ENCODE assay signal across 21 cellular contexts in genomic region chr17:80726558-80727408, GRCh38.
DNase-seq lines count a peak whose midpoint lies in the region; ATAC-seq, FAIRE-seq and TF ChIP-seq lines count a peak whose summit lies in the region.
"Had no signal": no experiment of that assay in that cellular context is flagged by ENCODE, and none has a peak within 500 bp of the region (broad histone marks: within the 10 kb centered on the region; RNA-seq: fewer than 3 reads in every experiment).

No MANE protein-coding gene starts in this region.

- peaks cover 11% of the 10 kb centered on the region for H3K9me3 Mint-ChIP-seq in WTC11
- no peaks in the 10 kb centered on the region for H3K9me3 Mint-ChIP-seq in stimulated activated naive B cell treated with anti-CD40 and anti-IgM and Interleukin-4, amounts not matched to agents 10 μg/mL and 1 μg/mL and 100 μg/mL, for 72 hours
- H3K9me3 Mint-ChIP-seq: naive thymus-derived CD8-positive, alpha-beta T cell had no signal

- no peak overlapping the region for H3K9ac ChIP-seq in HepG2 (ENCODE audit: insufficient read depth, low read depth, low read length)
- H3K9ac ChIP-seq in liver (ENCODE audit: low read depth in 1 of 2, low read length in 2 of 2) = no peak overlapping the region

- H3K36me3 Mint-ChIP-seq in WTC11 = peaks cover 6% of the 10 kb centered on the region
- H3K36me3 Mint-ChIP-seq in stimulated activated naive B cell treated with anti-CD40 and anti-IgM and Interleukin-4, amounts not matched to agents 10 μg/mL and 1 μg/mL and 100 μg/mL, for 72 hours = peaks cover 13 to 32% of the 10 kb centered on the region in 2 donors

- 96% methylated on average over 42 of the region's 42 CpGs for WGBS in HepG2 (ENCODE audit: low lambda C conversion rate)
- WGBS in right lobe of liver (ENCODE audit: insufficient coverage, low coverage, low lambda C conversion rate, missing lambda C conversion rate) = 76% methylated on average over 31 of the region's 42 CpGs
- 88% methylated on average over 42 of the region's 42 CpGs for WGBS in liver

- in situ Hi-C loops in HepG2 (cut with HindIII; ENCODE audit: extremely low pct_ligation_motif_present, low pct_unique_long_range_greater_than_20kb) = no loop called here

- no peak for TF ChIP-seq RAD21 in HepG2 (CRISPR knock-in tag; IDR thresholded peaks at IDR 0.05)
- no peak for TF ChIP-seq RAD21 in liver (IDR thresholded peaks at IDR 0.05)

- H2AFZ ChIP-seq in HepG2 (ENCODE audit: low read length) = no peak overlapping the region

- no peak for TF ChIP-seq EP300 in HepG2 (IDR thresholded peaks at IDR 0.05; ENCODE audit: low read depth in 2 of 2, low read length in 2 of 2)
- no peak for TF ChIP-seq EP300 in HepG2 (CRISPR knock-in tag; IDR thresholded peaks at IDR 0.05; ENCODE audit: borderline replicate concordance)

- no peak overlapping the region for H3K27ac ChIP-seq in HepG2 (ENCODE audit: extremely low read length, insufficient read depth, low read length)
- H3K27ac ChIP-seq in right lobe of liver = peak overlapping the region in 1 of 3 donors; percentile 25
- peak overlapping the region; percentile 65 to 66 for H3K27ac ChIP-seq in liver (ENCODE audit: low read depth in 1 of 2, low read length in 2 of 2)
- no peak overlapping the region for H3K27ac ChIP-seq in right atrium auricular region
- H3K27ac ChIP-seq: C4-2B, suprapubic skin, vagina had no signal

- TF ChIP-seq POLR2A in HepG2 (IDR thresholded peaks at IDR 0.05; ENCODE audit: insufficient read depth in 1 of 2, low read depth in 2 of 2, low read length in 2 of 2) (no peak), right lobe of liver (IDR thresholded peaks at IDR 0.05) (no peak)

- BruUV-seq in HepG2 (replicated peaks; lab: Mats Ljungman, UMichigan) = no TSS peak

- H3K36me3 ChIP-seq in HepG2 (replicated peaks in 1 of 2; ENCODE audit: control insufficient read depth in 1 of 2, insufficient read depth in 2 of 2, low read length in 2 of 2) (peaks cover 9 to 23% of the 10 kb centered on the region in 2 experiments; a peak in 3 of 5 replicates), right lobe of liver (peaks cover 0 to 3% (median 0%) of the 10 kb centered on the region in 4 donors), liver (ENCODE audit: control insufficient read depth in 4 of 4, insufficient read depth in 3 of 4, low read depth in 1 of 4, low read length in 3 of 4) (peaks cover 0 to 2% (median 0%) of the 10 kb centered on the region in 4 donors), right atrium auricular region (peaks cover 8% of the 10 kb centered on the region)
- H3K36me3 ChIP-seq: brain microvascular endothelial cell, vagina had no signal

- H3K27ac Mint-ChIP-seq in WTC11 = peak overlapping the region; percentile 67
- peak overlapping the region; percentile 48 for H3K27ac Mint-ChIP-seq in stimulated activated naive B cell treated with anti-CD40 and anti-IgM and Interleukin-4, amounts not matched to agents 10 μg/mL and 1 μg/mL and 100 μg/mL, for 72 hours

- no peak for DNase-seq in HepG2 (ENCODE audit: low spot score)
- DNase-seq in right lobe of liver = no peak
- DNase-seq in WTC11 (ENCODE audit: low spot score) = no peak
- DNase-seq in stimulated activated naive B cell treated with anti-CD40 and anti-IgM and Interleukin-4, amounts not matched to agents 10 μg/mL and 1 μg/mL and 100 μg/mL, for 72 hours = peak; percentile 10
- no peak for DNase-seq in ureter (ENCODE audit: low spot score)
- DNase-seq in right atrium auricular region (ENCODE audit: low spot score) = no peak
- DNase-seq: activated CD4-positive, alpha-beta T cell treated with anti-CD3 and anti-CD28 coated beads for 4 hours; brain microvascular endothelial cell; endodermal cell; left cardiac atrium; naive thymus-derived CD8-positive, alpha-beta T cell; NCI-H1092 treated with DMSO at 0.1 percent for 48 hours; NCI-H2081; PC-3; T-helper 1 cell had no signal

- peaks cover 11% of the 10 kb centered on the region for H3K79me2 ChIP-seq in HepG2 (ENCODE audit: insufficient read depth, low read length)

- no peak overlapping the region for H3K4me3 Mint-ChIP-seq in WTC11
- H3K4me3 Mint-ChIP-seq in stimulated activated naive B cell treated with anti-CD40 and anti-IgM and Interleukin-4, amounts not matched to agents 10 μg/mL and 1 μg/mL and 100 μg/mL, for 72 hours = peak overlapping the region; percentile 20 to 60
- H3K4me3 Mint-ChIP-seq: endodermal cell had no signal

- intact Hi-C loops in HepG2 (cut with micrococcal nuclease; ENCODE audit: unreplicated experiment) (no loop called here), right lobe of liver (cut with DNase I) (no loop called here)

- no peaks in the 10 kb centered on the region for H3K27me3 Mint-ChIP-seq in WTC11 (ENCODE audit: low read depth)
- H3K27me3 Mint-ChIP-seq in stimulated activated naive B cell treated with anti-CD40 and anti-IgM and Interleukin-4, amounts not matched to agents 10 μg/mL and 1 μg/mL and 100 μg/mL, for 72 hours = no peaks in the 10 kb centered on the region
- H3K27me3 Mint-ChIP-seq: naive thymus-derived CD8-positive, alpha-beta T cell had no signal

- CTCF ChIA-PET in HepG2 (lab: Yijun Ruan, JAX; ENCODE audit: low intra/inter-chr PET ratio, low total read pairs) (no interaction called here), WTC11 (lab: Charles Lee) (no interaction called here)

- no peak for TF ChIP-seq CTCF in HepG2 (CRISPR knock-in tag; IDR thresholded peaks at IDR 0.05)
- no peak for TF ChIP-seq CTCF in right lobe of liver (IDR thresholded peaks at IDR 0.05)
- no peak for TF ChIP-seq CTCF in WTC11 (IDR thresholded peaks at IDR 0.05)
- TF ChIP-seq CTCF in liver (IDR thresholded peaks at IDR 0.05; ENCODE audit: low read depth, low read length, missing input control) = no peak
- TF ChIP-seq CTCF in right atrium auricular region (IDR thresholded peaks at IDR 0.05) = no peak

- H3K4me3 ChIP-seq in HepG2 (replicated peaks in 1 of 3; ENCODE audit: insufficient read depth in 1 of 3, low read depth in 2 of 3, low read length in 3 of 3) (no peak overlapping the region), right lobe of liver (no peak overlapping the region), liver (ENCODE audit: low read depth in 1 of 3, low read length in 3 of 3) (no peak overlapping the region), right atrium auricular region (no peak overlapping the region)
- H3K4me3 ChIP-seq: suprapubic skin, vagina had no signal

- H3K9me3 ChIP-seq in HepG2 (ENCODE audit: low read length) (no peaks in the 10 kb centered on the region), right lobe of liver (no peaks in the 10 kb centered on the region), liver (ENCODE audit: control insufficient read depth in 4 of 4, low read length in 3 of 4) (peaks cover 0 to 3% (median 0%) of the 10 kb centered on the region in 4 donors), right atrium auricular region (no peaks in the 10 kb centered on the region)
- H3K9me3 ChIP-seq: suprapubic skin, vagina had no signal

- no peak for FAIRE-seq in HepG2 (lab: Jason Lieb, UNC)
- FAIRE-seq: colon had no signal

- ATAC-seq in HepG2 (no peak), right lobe of liver (no peak), WTC11 (no peak), GM18858 (IDR thresholded peaks at IDR 0.05; ENCODE audit: unreplicated experiment) (no peak)
- ATAC-seq in stimulated activated naive B cell treated with anti-CD40 and anti-IgM and Interleukin-4, amounts not matched to agents 10 μg/mL and 1 μg/mL and 100 μg/mL, for 72 hours (replicated peaks) = peak; percentile 72
- ATAC-seq: left cardiac atrium; naive thymus-derived CD8-positive, alpha-beta T cell; PC-3 had no signal

- H3K4me1 Mint-ChIP-seq in WTC11 = peaks cover 17% of the 10 kb centered on the region
- H3K4me1 Mint-ChIP-seq in stimulated activated naive B cell treated with anti-CD40 and anti-IgM and Interleukin-4, amounts not matched to agents 10 μg/mL and 1 μg/mL and 100 μg/mL, for 72 hours = peaks cover 33 to 45% of the 10 kb centered on the region in 2 donors
- H3K4me1 Mint-ChIP-seq: endodermal cell had no signal

- H3K4me1 ChIP-seq in HepG2 (ENCODE audit: insufficient read depth, low read length) (no peaks in the 10 kb centered on the region), right lobe of liver (peaks cover 0 to 6% (median 0%) of the 10 kb centered on the region in 4 donors), liver (ENCODE audit: control insufficient read depth in 4 of 4, insufficient read depth in 4 of 4, low read length in 3 of 4) (peaks cover 0 to 5% (median 0%) of the 10 kb centered on the region in 4 donors), right atrium auricular region (peaks cover 0 to 18% of the 10 kb centered on the region in 2 donors)
- H3K4me1 ChIP-seq: vagina had no signal

- no peaks in the 10 kb centered on the region for H4K20me1 ChIP-seq in HepG2 (ENCODE audit: insufficient read depth, low read length)

- H3K27me3 ChIP-seq in HepG2 (ENCODE audit: control insufficient read depth in 1 of 2, insufficient read depth in 2 of 2, low read length in 2 of 2) = no peaks in the 10 kb centered on the region
- H3K27me3 ChIP-seq in right lobe of liver = no peaks in the 10 kb centered on the region
- H3K27me3 ChIP-seq in liver (ENCODE audit: control insufficient read depth in 4 of 4, insufficient read depth in 4 of 4, low read length in 3 of 4) = no peaks in the 10 kb centered on the region
- H3K27me3 ChIP-seq in right atrium auricular region = no peaks in the 10 kb centered on the region
- H3K27me3 ChIP-seq: brain microvascular endothelial cell, suprapubic skin, vagina had no signal

- POLR2A ChIA-PET in HepG2 (lab: Yijun Ruan, JAX) = no interaction called here
- POLR2A ChIA-PET in WTC11 (lab: Charles Lee) = no interaction called here

- H3K4me2 ChIP-seq in HepG2 (ENCODE audit: low read depth, low read length) = no peak overlapping the region

TF ChIP-seq in WTC11, 78 proteins besides CTCF, POLR2A, EP300 and RAD21:
- no peak for TF ChIP-seq ZBTB21 (CRISPR knock-in tag; IDR thresholded peaks at IDR 0.05; ENCODE audit: borderline replicate concordance)
- no peak for TF ChIP-seq MXD4 (CRISPR knock-in tag; IDR thresholded peaks at IDR 0.05; ENCODE audit: borderline replicate concordance)

TF ChIP-seq in liver, 16 proteins besides CTCF, POLR2A, EP300 and RAD21:
- no peak for TF ChIP-seq FOXA1 (IDR thresholded peaks at IDR 0.05)
- TF ChIP-seq JUND (IDR thresholded peaks at IDR 0.05) = no peak

Comparison
In these comparisons a context has a peak if more than half of its experiments do, and no peak if none do; other contexts are left out.
1. H3K27ac ChIP-seq: peak in liver (2 of 2); none in HepG2 (single experiment) and right atrium auricular region (0 of 2).
2. ATAC-seq: peak in stimulated activated naive B cell treated with anti-CD40 and anti-IgM and Interleukin-4, amounts not matched to agents 10 μg/mL and 1 μg/mL and 100 μg/mL, for 72 hours (2 of 2); none in HepG2 (single experiment), right lobe of liver (0 of 4), WTC11 (single experiment) and GM18858 (single experiment).